Comparison of ENCODE assay signal across 34 cellular contexts in the genomic region with DNA sequence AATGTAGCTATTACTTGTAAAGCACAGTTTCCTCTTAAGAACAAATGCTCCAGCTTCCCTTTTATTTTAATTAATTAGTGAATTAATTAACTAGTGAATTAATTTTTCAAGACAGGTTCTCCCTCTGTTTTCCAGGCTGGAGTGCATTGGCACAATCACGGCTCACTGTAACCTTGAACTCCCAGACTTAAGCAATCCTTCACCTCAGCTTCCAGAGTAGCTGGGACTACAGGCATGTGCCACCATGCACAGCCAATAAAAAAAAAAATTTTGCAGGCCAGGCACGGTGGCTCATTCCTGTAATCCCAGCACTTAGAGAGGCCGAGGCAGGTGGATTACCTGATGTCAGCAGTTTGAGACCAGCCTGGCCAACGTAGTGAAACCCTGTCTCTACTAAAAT.
"Had no signal": no experiment of that assay in that cellular context is flagged by ENCODE, and none has a peak within 500 bp of the region (broad histone marks: within the 10 kb centered on the region; RNA-seq: fewer than 3 reads in every experiment).

No MANE protein-coding gene starts in this region.

- H3K4me1 ChIP-seq: adrenal gland, ascending aorta, body of pancreas, breast epithelium had no signal

- DNase-seq: activated effector memory CD4-positive, alpha-beta T cell treated with anti-CD3 and anti-CD28 coated beads, Interleukin-2, amount 50 U/mL, for 16 hours; activated effector memory CD4-positive, alpha-beta T cell treated with Interleukin-2 at 50 U/mL for 16 hours; activated gamma-delta T cell; activated gamma-delta T cell treated with Interleukin-2 at 50 U/mL for 16 hours; activated naive CD4-positive, alpha-beta T cell; activated naive CD4-positive, alpha-beta T cell treated with anti-CD3 and anti-CD28 coated beads for 36 hours; activated naive CD4-positive, alpha-beta T cell treated with anti-CD3 and anti-CD28 coated beads, Interleukin-2, amount 10 ng/mL, durations not matched to agents 7 days and 5 days; activated naive CD4-positive, alpha-beta T cell treated with anti-CD3 and anti-CD28 coated beads, Interleukin-2, amount 50 U/mL, for 16 hours; activated naive CD4-positive, alpha-beta T cell treated with Interleukin-2 at 50 U/mL for 16 hours; activated naive CD8-positive, alpha-beta T cell treated with anti-CD3 and anti-CD28 coated beads for 36 hours; activated naive CD8-positive, alpha-beta T cell treated with anti-CD3 and anti-CD28 coated beads, Interleukin-2, amount 10 ng/mL, durations not matched to agents 7 days and 5 days; activated naive CD8-positive, alpha-beta T cell treated with anti-CD3 and anti-CD28 coated beads, Interleukin-2, amount 50 U/mL, for 24 hours; activated T-cell treated with anti-CD3 and anti-CD28 coated beads, Interleukin-2, amount 50 U/mL, for 1 hour; activated T-cell treated with anti-CD3 and anti-CD28 coated beads, Interleukin-2, amount 50 U/mL, for 24 hours; activated T-cell treated with anti-CD3 and anti-CD28 coated beads, Interleukin-2, amount 50 U/mL, for 4 hours; activated T-cell treated with anti-CD3 and anti-CD28 coated beads, Interleukin-2, amount 50 U/mL, for 48 hours; activated T-cell treated with anti-CD3 and anti-CD28 coated beads, Interleukin-2, amount 50 U/mL, for 72 hours; amniotic stem cell; amygdala; anterior cingulate cortex; aorta; body of pancreas; brain microvascular endothelial cell; caudate nucleus; central memory CD4-positive, alpha-beta T cell; cerebellar nuclear complex had no signal

- H3K36me3 ChIP-seq: breast epithelium had no signal

- H3K9me3 ChIP-seq: adrenal gland, ascending aorta, body of pancreas, breast epithelium had no signal

- FAIRE-seq: astrocyte, bronchial epithelial cell had no signal

- ATAC-seq: activated naive CD4-positive, alpha-beta T cell treated with anti-CD3 and anti-CD28 coated beads, Interleukin-2, amount 50 U/mL, for 72 hours; activated naive CD8-positive, alpha-beta T cell treated with anti-CD3 and anti-CD28 coated beads, Interleukin-2, amount 50 U/mL, for 24 hours; activated T-cell treated with anti-CD3 and anti-CD28 coated beads, Interleukin-2, amount 50 U/mL, for 4 hours; activated T-cell treated with anti-CD3 and anti-CD28 coated beads, Interleukin-2, amount 50 U/mL, for 72 hours; activated T-helper 17 cell treated with anti-CD3 and anti-CD28 coated beads, Interleukin-2, amount 50 U/mL, for 72 hours; body of pancreas had no signal

- H3K27ac ChIP-seq: adrenal gland, ascending aorta, body of pancreas, brain microvascular endothelial cell, breast epithelium, cardiac muscle cell had no signal

- H3K4me3 ChIP-seq: adrenal gland, ascending aorta, body of pancreas, breast epithelium, cardiac muscle cell had no signal

- H3K27me3 ChIP-seq: adrenal gland, ascending aorta, body of pancreas, brain microvascular endothelial cell, breast epithelium, cardiac muscle cell had no signal
